In genomic region chr4:5712931-5713330, GRCh38 we compare ENCODE assay signal across 17 cellular contexts. TPM values are rescaled to one million over a fixed set of nuclear protein-coding genes. Genes with fewer than 3 reads are reported as not detected.
DNase-seq lines count a peak whose midpoint lies in the region; ATAC-seq and TF ChIP-seq lines count a peak whose summit lies in the region.
"Had no signal": no experiment of that assay in that cellular context is flagged by ENCODE, and none has a peak within 500 bp of the region (broad histone marks: within the 10 kb centered on the region; RNA-seq: fewer than 3 reads in every experiment).

No MANE protein-coding gene starts in this region.

- no peaks in the 10 kb centered on the region for H3K27me3 ChIP-seq in KMS-11 (ENCODE audit: insufficient read depth, low read depth)
- H3K27me3 ChIP-seq in brain microvascular endothelial cell (replicated peaks): no peaks in the 10 kb centered on the region
- no peaks in the 10 kb centered on the region for H3K27me3 ChIP-seq in mesenchymal stem cell (ENCODE audit: control insufficient read depth in 1 of 2, insufficient read depth in 1 of 2, low read length in 2 of 2)
- H3K27me3 ChIP-seq: colonic mucosa, esophagus muscularis mucosa had no signal

- H3K4ac ChIP-seq in mesenchymal stem cell (ENCODE audit: low read depth in 1 of 2, low read length in 2 of 2): no peak overlapping the region

- peaks cover 35% of the 10 kb centered on the region for H3K79me2 ChIP-seq in KMS-11 (ENCODE audit: insufficient read depth, low read depth)

- H3K4me3 ChIP-seq in AG04449 (ENCODE audit: low read depth, low read length): peak overlapping the region; percentile 76; the same call in 1 of the 2 replicates
- no peak overlapping the region for H3K4me3 ChIP-seq in KMS-11 (IDR thresholded peaks at IDR 0.05; ENCODE audit: insufficient read depth, low read depth, low read length)
- peak overlapping the region; percentile 77 for H3K4me3 ChIP-seq in brain microvascular endothelial cell (ENCODE audit: low read depth, low read length)
- H3K4me3 ChIP-seq in mesenchymal stem cell (ENCODE audit: insufficient read depth in 1 of 2, low read depth in 1 of 2, low read length in 2 of 2): peak overlapping the region in 1 of 2 experiments; percentile 88
- H3K4me3 ChIP-seq: colonic mucosa, lung had no signal

- H2BK12ac ChIP-seq in mesenchymal stem cell (ENCODE audit: low read length in 2 of 2): no peak overlapping the region

- H3K9me3 ChIP-seq in mesenchymal stem cell (ENCODE audit: control insufficient read depth, low read length): peaks cover 7% of the 10 kb centered on the region
- H3K9me3 ChIP-seq: colonic mucosa had no signal

- H2BK15ac ChIP-seq in mesenchymal stem cell (ENCODE audit: low read depth, poor library complexity, severe bottlenecking): no peak overlapping the region

- H3K4me1 ChIP-seq in KMS-11 (ENCODE audit: low read depth, poor library complexity, severe bottlenecking) (peaks cover 58% of the 10 kb centered on the region), mesenchymal stem cell (ENCODE audit: control insufficient read depth, insufficient read depth, low read depth, low read length) (peaks cover 37% of the 10 kb centered on the region)
- H3K4me1 ChIP-seq: colonic mucosa had no signal

- peak overlapping the region; percentile 66; the same call in 1 of the 2 replicates for H3K9ac ChIP-seq in KMS-11
- peak overlapping the region; percentile 91 for H3K9ac ChIP-seq in mesenchymal stem cell (ENCODE audit: low read length)

- TF ChIP-seq CTCF in AG04449 (IDR thresholded peaks at IDR 0.05; ENCODE audit: insufficient read depth, low read length, missing control alignments) (no peak), KMS-11 (conservative IDR thresholded peaks at IDR 0.05; ENCODE audit: low read depth, low read length) (no peak), brain microvascular endothelial cell (IDR thresholded peaks at IDR 0.05; ENCODE audit: low read depth, low read length, missing control alignments) (no peak)

- H3K18ac ChIP-seq in mesenchymal stem cell (ENCODE audit: low read depth in 1 of 2, low read length in 2 of 2): no peak overlapping the region

- H3K4me2 ChIP-seq in KMS-11: peak overlapping the region; percentile 68; the same call in 1 of the 2 replicates
- peak overlapping the region; percentile 64 for H3K4me2 ChIP-seq in mesenchymal stem cell (ENCODE audit: low read length, poor library complexity, severe bottlenecking)

- H4K20me1 ChIP-seq in KMS-11 (ENCODE audit: insufficient read depth): no peaks in the 10 kb centered on the region

- H3K36me3 ChIP-seq in KMS-11 (ENCODE audit: insufficient read depth) (no peaks in the 10 kb centered on the region), brain microvascular endothelial cell (replicated peaks) (peaks cover 11% of the 10 kb centered on the region), mesenchymal stem cell (ENCODE audit: control insufficient read depth in 1 of 2, insufficient read depth in 2 of 2, low read depth in 1 of 2, low read length in 2 of 2) (peaks cover 0 to 37% of the 10 kb centered on the region in 2 experiments)
- H3K36me3 ChIP-seq: colonic mucosa, esophagus muscularis mucosa had no signal

- no peak overlapping the region for H4K91ac ChIP-seq in mesenchymal stem cell (ENCODE audit: low read length)

- 91% methylated on average over 2 of the region's 3 CpGs for WGBS in mesenchymal stem cell

- peak overlapping the region; percentile 19 for H4K8ac ChIP-seq in mesenchymal stem cell (ENCODE audit: low read length)

- DNase-seq in AG04449 (ENCODE audit: low read depth, low spot score) (no peak), brain microvascular endothelial cell (no peak), mesenchymal stem cell (no peak), NCI-H524 treated with DMSO at 0.1 percent for 48 hours (lab: John Stamatoyannopoulos, UW) (no peak)
- DNase-seq: activated naive CD8-positive, alpha-beta T cell treated with anti-CD3 and anti-CD28 coated beads for 36 hours; activated T-cell treated with anti-CD3 and anti-CD28 coated beads, Interleukin-2, amount 50 U/mL, for 24 hours; colonic mucosa; NCI-H1930; NCI-H526; RPMI8226; stimulated activated CD4-positive, alpha-beta T cell treated with anti-CD3 and anti-CD28 coated beads, Interleukin-12 subunit alpha, Interleukin-12 subunit beta, amount 100 ng/mL, for 4 hours had no signal

- CTCF ChIA-PET in AG04449 (lab: Yijun Ruan, JAX): no interaction called here

- peaks cover 12% of the 10 kb centered on the region for H3K79me1 ChIP-seq in mesenchymal stem cell (replicated peaks; ENCODE audit: low read length, poor library complexity, severe bottlenecking)

- no peak overlapping the region for H2BK5ac ChIP-seq in mesenchymal stem cell (ENCODE audit: low read depth, low read length, poor library complexity, severe bottlenecking)

- H2BK120ac ChIP-seq in mesenchymal stem cell (ENCODE audit: low read depth, low read length): no peak overlapping the region

- peak overlapping the region; percentile 94 for H3K27ac ChIP-seq in KMS-11
- peak overlapping the region; percentile 57 for H3K27ac ChIP-seq in brain microvascular endothelial cell
- peak overlapping the region; percentile 4 for H3K27ac ChIP-seq in mesenchymal stem cell (ENCODE audit: low read length, poor library complexity, severe bottlenecking)
- H3K27ac ChIP-seq: colonic mucosa, esophagus muscularis mucosa had no signal

- POLR2A ChIA-PET in AG04449 (lab: Yijun Ruan, JAX): interaction anchor here (0.6 to 1.3 kb wide), 5 partner anchors 10 to 662 kb away, joined by 3 to 4 read pairs (median 3); partner anchors contain the start of gene STK32B

- no peak overlapping the region for H2AK5ac ChIP-seq in mesenchymal stem cell (ENCODE audit: low read length, severe bottlenecking)

- no peak overlapping the region for H3K14ac ChIP-seq in mesenchymal stem cell (ENCODE audit: low read length in 2 of 2)

- ATAC-seq in GM21367 (IDR thresholded peaks at IDR 0.05; ENCODE audit: unreplicated experiment): no peak
- ATAC-seq in HG02678 (IDR thresholded peaks at IDR 0.05; ENCODE audit: unreplicated experiment): no peak
- ATAC-seq in HG02588 (IDR thresholded peaks at IDR 0.05; ENCODE audit: unreplicated experiment): no peak

- H3K23ac ChIP-seq in mesenchymal stem cell (ENCODE audit: low read length in 2 of 2): no peak overlapping the region

- in situ Hi-C loops in brain microvascular endothelial cell (cut with HindIII; ENCODE audit: low pct_ligation_motif_present, low sequenced_read_pairs): no loop called here

- H2AFZ ChIP-seq in KMS-11 (ENCODE audit: low read depth): no peak overlapping the region; the same call in 1 of the 2 replicates
- no peak overlapping the region for H2AFZ ChIP-seq in mesenchymal stem cell (ENCODE audit: low read depth, low read length)

RNA-seq across cellular contexts. Expression of gene EVC, which starts 1.9 kb away (rescaled TPM):
- polyA plus RNA-seq in mesenchymal stem cell (2013, experiment 1 of 2): 14.1 TPM
- polyA plus RNA-seq in mesenchymal stem cell (2013, experiment 2 of 2): 13.4 TPM

RNA-seq across cellular contexts. Expression of gene EVC2, which starts 4.6 kb away (rescaled TPM):
- 2.5 TPM for polyA plus RNA-seq in mesenchymal stem cell (2013, experiment 1 of 2)
- polyA plus RNA-seq in mesenchymal stem cell (2013, experiment 2 of 2): 2.3 TPM

Comparison
In these comparisons a context has a peak if more than half of its experiments do, and no peak if none do; other contexts are left out.
1. H3K27ac ChIP-seq: peak in every context shown above with its lines; median percentile 94 in KMS-11; 57 in brain microvascular endothelial cell; 4 in mesenchymal stem cell.